ENCODE assay signal across 22 cellular contexts in genomic region chr15:63104727-63105126, GRCh38. TPM values are rescaled to one million over a fixed set of nuclear protein-coding genes. Genes with fewer than 3 reads are reported as not detected.
DNase-seq lines count a peak whose midpoint lies in the region; ATAC-seq and TF ChIP-seq lines count a peak whose summit lies in the region.
"Had no signal": no experiment of that assay in that cellular context is flagged by ENCODE, and none has a peak within 500 bp of the region (broad histone marks: within the 10 kb centered on the region; RNA-seq: fewer than 3 reads in every experiment).

No MANE protein-coding gene starts in this region.

- H3K27me3 ChIP-seq in HL-60 (ENCODE audit: insufficient read depth, poor library complexity, severe bottlenecking), result no peaks in the 10 kb centered on the region
- H3K27me3 ChIP-seq: colonic mucosa, gastroesophageal sphincter, Peyer's patch had no signal

- H3K4me3 ChIP-seq in HL-60 (replicated peaks; ENCODE audit: insufficient read depth, low read length), result no peak overlapping the region
- H3K4me3 ChIP-seq in fibroblast of mammary gland (ENCODE audit: control insufficient read depth, low read depth, low read length), result no peak overlapping the region
- H3K4me3 ChIP-seq: colonic mucosa, gastroesophageal sphincter, K562, mucosa of descending colon, Peyer's patch had no signal

- TF ChIP-seq CTCF in HL-60 (IDR thresholded peaks at IDR 0.05; ENCODE audit: insufficient read depth, low read length) (no peak), fibroblast of mammary gland (conservative IDR thresholded peaks at IDR 0.05; ENCODE audit: control insufficient read depth, insufficient read depth, low read depth, low read length) (no peak)

- no peak for ATAC-seq in HG03520 (IDR thresholded peaks at IDR 0.05; ENCODE audit: unreplicated experiment)
- ATAC-seq in GM19397 (IDR thresholded peaks at IDR 0.05; ENCODE audit: unreplicated experiment), result no peak
- ATAC-seq: gastroesophageal sphincter, K562, mucosa of descending colon had no signal

- peak overlapping the region; percentile 26 for H3K27ac ChIP-seq in HL-60 (replicated peaks)
- H3K27ac ChIP-seq: colonic mucosa, gastroesophageal sphincter, Peyer's patch had no signal

- peak in 1 of 2 experiments; percentile 46 for DNase-seq in HL-60 (ENCODE audit: low read depth in 1 of 2, low spot score in 1 of 2)
- peak; percentile 28 for DNase-seq in SKM-1 (lab: John Stamatoyannopoulos, UW; ENCODE audit: unreplicated experiment)
- DNase-seq in fibroblast of mammary gland (ENCODE audit: low read depth), result peak; percentile 84
- peak; percentile 64 for DNase-seq in renal cortical epithelial cell (ENCODE audit: low read depth)
- no peak for DNase-seq in activated CD4-positive, alpha-beta T cell treated with anti-CD3 and anti-CD28 coated beads, Interleukin-2, amount 50 U/mL, for 1 hour
- no peak for DNase-seq in superior temporal gyrus (ENCODE audit: extremely low spot score)
- DNase-seq: activated CD4-positive, alpha-beta T cell treated with anti-CD3 and anti-CD28 coated beads, Interleukin-2, amount 10 ng/mL, durations not matched to agents 24 days and 14 days; activated CD8-positive, alpha-beta memory T cell treated with anti-CD3 and anti-CD28 coated beads, Interleukin-2, amount 50 U/mL, for 4 hours; activated effector memory CD4-positive, alpha-beta T cell treated with Interleukin-2 at 50 U/mL for 16 hours; amygdala; colonic mucosa; COR-L47; HCEC 1CT; mucosa of descending colon; NCI-H1105; nucleus accumbens; Peyer's patch; stimulated activated CD4-positive, alpha-beta T cell treated with anti-CD3 and anti-CD28 coated beads, Interleukin-2, amount 100 ng/mL, for 48 hours had no signal

RNA-seq across cellular contexts. Expression of gene LACTB, which starts 16.9 kb away (rescaled TPM):
- 41.9 and 52.4 TPM in 2 replicates for total RNA-seq in renal cortical epithelial cell

RNA-seq across cellular contexts. Expression of gene RPS27L, which starts 52.5 kb away (rescaled TPM):
- total RNA-seq in renal cortical epithelial cell, result 249 and 275 TPM in 2 replicates

Comparison
In these comparisons a context has a peak if more than half of its experiments do, and no peak if none do; other contexts are left out.
1. DNase-seq: peak in SKM-1 (single experiment), fibroblast of mammary gland (single experiment) and renal cortical epithelial cell (single experiment); none in activated CD4-positive, alpha-beta T cell treated with anti-CD3 and anti-CD28 coated beads, Interleukin-2, amount 50 U/mL, for 1 hour (single experiment) and superior temporal gyrus (single experiment).